Comparison of ENCODE assay signal across 12 cellular contexts in the genomic region with DNA sequence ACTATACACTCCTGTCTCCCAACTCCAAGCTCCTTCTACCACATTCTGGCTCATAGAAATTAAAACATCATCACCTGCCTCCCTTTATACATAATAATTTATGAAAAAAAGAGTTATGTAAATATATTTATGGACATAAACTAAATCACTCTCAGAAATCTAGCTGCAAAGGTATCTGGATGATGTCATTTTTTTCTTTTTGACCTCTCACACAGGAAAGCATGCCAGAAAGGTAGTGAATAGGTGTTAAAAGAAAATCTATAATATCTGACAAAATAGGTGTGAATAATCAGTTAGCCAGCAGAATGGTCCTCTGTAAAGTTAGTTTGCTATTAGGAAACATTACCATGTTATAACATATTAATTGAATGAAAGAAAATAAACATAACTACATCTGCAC. TPM values are rescaled to one million over a fixed set of nuclear protein-coding genes. Genes with fewer than 3 reads are reported as not detected.
"Had no signal": no experiment of that assay in that cellular context is flagged by ENCODE, and none has a peak within 500 bp of the region (broad histone marks: within the 10 kb centered on the region; RNA-seq: fewer than 3 reads in every experiment).

No MANE protein-coding gene starts in this region.

- H3K4me3 ChIP-seq: K562 had no signal

- ATAC-seq: K562 had no signal

- DNase-seq: IMR-90, Karpas-422, Kasumi-1, KBM-7, KG1 had no signal

- H3K4me2 ChIP-seq: KMS-11 had no signal

- FAIRE-seq: HTR-8/SVneo, K562 had no signal

- H3K27ac ChIP-seq: HL-60, KMS-11 had no signal

- H3K9ac ChIP-seq: KMS-11 had no signal

RNA-seq across cellular contexts. Expression of a gene that starts 7.7 kb away (rescaled TPM):
- total RNA-seq: K562 had no signal
- polyA plus RNA-seq: IgD-negative memory B cell, K562 had no signal

RNA-seq across cellular contexts. Expression of a gene that starts 7.8 kb away (rescaled TPM):
- total RNA-seq: HT-29, HT1080, IMR-90, K562 had no signal
- polyA plus RNA-seq: IgD-negative memory B cell, IMR-90, K562 had no signal
